Comparison of ENCODE assay signal across 8 cellular contexts in genomic region chr20:46119028-46119546, GRCh38. TPM values are rescaled to one million over a fixed set of nuclear protein-coding genes. Genes with fewer than 3 reads are reported as not detected.
A peak's percentile ranks its signal among the peaks of the same experiment; 100 is the strongest.
DNase-seq lines count a peak whose midpoint lies in the region; ATAC-seq and TF ChIP-seq lines count a peak whose summit lies in the region.

No MANE protein-coding gene starts in this region.

- H3K4me1 ChIP-seq in esophagus muscularis mucosa (peaks cover 19 to 59% (median 48%) of the 10 kb centered on the region in 4 donors), thymus (ENCODE audit: control insufficient read depth, insufficient read depth, low read length) (no peaks in the 10 kb centered on the region)

- peak overlapping the region; percentile 88 for H3K4me3 Mint-ChIP-seq in activated CD8-positive, alpha-beta T cell treated with anti-CD3 and anti-CD28 coated beads for 36 hours
- no peak overlapping the region for H3K4me3 Mint-ChIP-seq in activated CD8-positive, alpha-beta T cell treated with anti-CD3 and anti-CD28 coated beads, Interleukin-2, amount 10 ng/mL, durations not matched to agents 7 days and 5 days

- peaks cover 0 to 3% (median 0%) of the 10 kb centered on the region in 4 donors for H3K27me3 ChIP-seq in esophagus muscularis mucosa
- H3K27me3 ChIP-seq in thymus (ENCODE audit: control insufficient read depth, insufficient read depth), result peaks cover 3% of the 10 kb centered on the region

- H3K9me3 Mint-ChIP-seq in activated CD8-positive, alpha-beta T cell treated with anti-CD3 and anti-CD28 coated beads for 36 hours, result no peaks in the 10 kb centered on the region
- no peaks in the 10 kb centered on the region for H3K9me3 Mint-ChIP-seq in activated CD8-positive, alpha-beta T cell treated with anti-CD3 and anti-CD28 coated beads, Interleukin-2, amount 10 ng/mL, durations not matched to agents 7 days and 5 days (ENCODE audit: insufficient read depth)

- peak overlapping the region; percentile 55 to 65 (median 62) for H3K4me3 ChIP-seq in esophagus muscularis mucosa
- H3K4me3 ChIP-seq in thymus (ENCODE audit: low read length), result no peak overlapping the region

- TF ChIP-seq CTCF in activated CD8-positive, alpha-beta T cell treated with anti-CD3 and anti-CD28 coated beads for 36 hours (IDR thresholded peaks at IDR 0.05), result no peak
- TF ChIP-seq CTCF in esophagus muscularis mucosa (IDR thresholded peaks at IDR 0.05), result no peak

- H3K36me3 ChIP-seq in esophagus muscularis mucosa, result peaks cover 3 to 24% (median 19%) of the 10 kb centered on the region in 4 donors
- no peaks in the 10 kb centered on the region for H3K36me3 ChIP-seq in thymus (ENCODE audit: control insufficient read depth, insufficient read depth)

- H3K27ac Mint-ChIP-seq in activated CD8-positive, alpha-beta T cell treated with anti-CD3 and anti-CD28 coated beads for 36 hours, result no peak overlapping the region
- no peak overlapping the region for H3K27ac Mint-ChIP-seq in activated CD8-positive, alpha-beta T cell treated with anti-CD3 and anti-CD28 coated beads, Interleukin-2, amount 10 ng/mL, durations not matched to agents 7 days and 5 days

- POLR2A ChIA-PET in activated CD8-positive, alpha-beta T cell treated with anti-CD3 and anti-CD28 coated beads for 36 hours (lab: Charles Lee), result no interaction called here
- POLR2A ChIA-PET in activated CD8-positive, alpha-beta T cell treated with anti-CD3 and anti-CD28 coated beads, Interleukin-2, amount 10 ng/mL, durations not matched to agents 7 days and 5 days (lab: Charles Lee), result no interaction called here

- peak overlapping the region; percentile 77 to 89 (median 81) for H3K27ac ChIP-seq in esophagus muscularis mucosa (replicated peaks in 1 of 4)
- H3K27ac ChIP-seq in thymus (ENCODE audit: low read depth), result peak overlapping the region; percentile 52

- intact Hi-C loops in activated CD8-positive, alpha-beta T cell treated with anti-CD3 and anti-CD28 coated beads for 36 hours (cut with micrococcal nuclease), result no loop called here
- intact Hi-C loops in esophagus muscularis mucosa (cut with DNase I), result no loop called here

- CTCF ChIA-PET in activated CD8-positive, alpha-beta T cell treated with anti-CD3 and anti-CD28 coated beads for 36 hours (lab: Charles Lee), result interaction anchor here (0.9 to 1.6 kb wide), 3 partner anchors 9 to 230 kb away, joined by 3 to 6 read pairs (median 5); no protein-coding TSS in a partner anchor
- CTCF ChIA-PET in activated CD8-positive, alpha-beta T cell treated with anti-CD3 and anti-CD28 coated beads, Interleukin-2, amount 10 ng/mL, durations not matched to agents 7 days and 5 days (lab: Charles Lee), result interaction anchor here (0.7 to 2.3 kb wide), 2 partner anchors 9 to 13 kb away, joined by 4 to 10 read pairs; no protein-coding TSS in a partner anchor

- WGBS in esophagus muscularis mucosa, result 41% methylated on average over 2 of the region's 2 CpGs
- WGBS in thymus, result 43% methylated on average over 2 of the region's 2 CpGs

- peaks cover 10% of the 10 kb centered on the region for H3K27me3 Mint-ChIP-seq in activated CD8-positive, alpha-beta T cell treated with anti-CD3 and anti-CD28 coated beads for 36 hours
- H3K27me3 Mint-ChIP-seq in activated CD8-positive, alpha-beta T cell treated with anti-CD3 and anti-CD28 coated beads, Interleukin-2, amount 10 ng/mL, durations not matched to agents 7 days and 5 days (ENCODE audit: low read depth), result peaks cover 20% of the 10 kb centered on the region

- no peak for DNase-seq in activated CD8-positive, alpha-beta T cell treated with anti-CD3 and anti-CD28 coated beads for 36 hours
- DNase-seq in activated CD8-positive, alpha-beta T cell treated with anti-CD3 and anti-CD28 coated beads, Interleukin-2, amount 10 ng/mL, durations not matched to agents 7 days and 5 days, result no peak
- no peak for DNase-seq in esophagus muscularis mucosa (ENCODE audit: extremely low spot score)
- no peak for DNase-seq in NCI-H1694 (lab: John Stamatoyannopoulos, UW)
- no peak for DNase-seq in SKM-1 treated with dmso at 0.1 percent for 144 hours (lab: John Stamatoyannopoulos, UW; ENCODE audit: unreplicated experiment)

- H3K4me1 Mint-ChIP-seq in activated CD8-positive, alpha-beta T cell treated with anti-CD3 and anti-CD28 coated beads for 36 hours (ENCODE audit: low read depth), result peaks cover 17% of the 10 kb centered on the region
- H3K4me1 Mint-ChIP-seq in activated CD8-positive, alpha-beta T cell treated with anti-CD3 and anti-CD28 coated beads, Interleukin-2, amount 10 ng/mL, durations not matched to agents 7 days and 5 days (ENCODE audit: low read depth), result peaks cover 17% of the 10 kb centered on the region

- no peaks in the 10 kb centered on the region for H3K36me3 Mint-ChIP-seq in activated CD8-positive, alpha-beta T cell treated with anti-CD3 and anti-CD28 coated beads for 36 hours (ENCODE audit: low read depth)
- no peaks in the 10 kb centered on the region for H3K36me3 Mint-ChIP-seq in activated CD8-positive, alpha-beta T cell treated with anti-CD3 and anti-CD28 coated beads, Interleukin-2, amount 10 ng/mL, durations not matched to agents 7 days and 5 days (ENCODE audit: low read depth)

- TF ChIP-seq POLR2A in esophagus muscularis mucosa (IDR thresholded peaks at IDR 0.05; ENCODE audit: low read depth), result no peak

- TF ChIP-seq EP300 in esophagus muscularis mucosa (IDR thresholded peaks at IDR 0.05), result no peak

- ATAC-seq in activated CD8-positive, alpha-beta T cell treated with anti-CD3 and anti-CD28 coated beads for 36 hours, result no peak
- no peak for ATAC-seq in activated CD8-positive, alpha-beta T cell treated with anti-CD3 and anti-CD28 coated beads, Interleukin-2, amount 10 ng/mL, durations not matched to agents 7 days and 5 days
- ATAC-seq in HG03280 (IDR thresholded peaks at IDR 0.05; ENCODE audit: unreplicated experiment), result peak; percentile 19
- ATAC-seq in GM19328 (IDR thresholded peaks at IDR 0.05; ENCODE audit: unreplicated experiment), result no peak

- H3K9me3 ChIP-seq in esophagus muscularis mucosa, result no peaks in the 10 kb centered on the region
- H3K9me3 ChIP-seq in thymus (ENCODE audit: control insufficient read depth), result peaks cover 3% of the 10 kb centered on the region

RNA-seq across cellular contexts. Expression of gene CD40, which starts 1.0 kb away (rescaled TPM):
- 1 to 10 TPM; 3.3 to 3.5 TPM for total RNA-seq in activated CD8-positive, alpha-beta T cell treated with anti-CD3 and anti-CD28 coated beads for 36 hours
- total RNA-seq in activated CD8-positive, alpha-beta T cell treated with anti-CD3 and anti-CD28 coated beads, Interleukin-2, amount 10 ng/mL, durations not matched to agents 7 days and 5 days, result 1 to 10 TPM in 1 of 2 experiments, under 1 TPM in 1; 0.94 to 1.0 TPM
- 10 to 100 TPM in 3 of 4 donors, 1 to 10 TPM in 1; 10.0 to 21.6 (median 16.9) TPM for total RNA-seq in esophagus muscularis mucosa
- polyA plus RNA-seq in thymus, result 30.6 TPM

RNA-seq across cellular contexts. Expression of gene NCOA5, which starts 29.3 kb away (rescaled TPM):
- total RNA-seq in activated CD8-positive, alpha-beta T cell treated with anti-CD3 and anti-CD28 coated beads for 36 hours, result 10 to 100 TPM; 13.1 to 16.8 TPM
- total RNA-seq in activated CD8-positive, alpha-beta T cell treated with anti-CD3 and anti-CD28 coated beads, Interleukin-2, amount 10 ng/mL, durations not matched to agents 7 days and 5 days, result 10 to 100 TPM; 30.3 to 30.9 TPM
- 10 to 100 TPM; 17.4 to 36.8 (median 29.9) TPM for total RNA-seq in esophagus muscularis mucosa
- 21.5 TPM for polyA plus RNA-seq in thymus
